In the genomic region with DNA sequence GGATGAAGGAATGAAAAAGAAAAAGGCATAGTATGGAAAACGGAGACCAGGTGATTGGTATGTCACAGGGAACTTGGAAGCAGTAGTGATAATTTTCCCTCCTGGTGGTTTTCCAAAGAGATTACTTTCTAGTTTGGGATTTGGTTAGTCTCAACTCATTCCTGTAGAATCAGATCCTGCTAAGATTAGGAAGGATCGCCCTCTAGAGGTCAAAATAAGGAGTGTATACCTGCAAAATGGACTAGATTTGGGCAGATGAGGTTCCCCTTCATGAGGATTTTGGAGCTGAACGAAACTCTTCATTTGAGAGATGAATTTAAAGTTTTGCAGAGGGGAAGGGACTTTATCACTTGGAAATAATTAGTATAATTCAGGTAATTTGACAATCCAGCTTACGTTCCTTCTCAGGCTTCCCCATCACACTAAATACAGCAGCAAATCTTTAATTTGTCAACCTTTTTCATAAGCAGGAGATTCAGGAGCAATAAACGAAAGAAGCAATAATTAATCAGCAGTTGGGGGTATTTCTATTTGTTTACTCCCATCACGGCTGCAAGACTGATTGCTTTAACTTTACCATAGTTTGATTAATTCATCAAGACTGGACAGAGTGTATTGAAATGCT, we compare ENCODE assay signal across 8 cellular contexts.
DNase-seq lines count a peak whose midpoint lies in the region; ATAC-seq and TF ChIP-seq lines count a peak whose summit lies in the region.

No MANE protein-coding gene starts in this region.

- no peaks in the 10 kb centered on the region for H3K79me2 ChIP-seq in osteoblast (ENCODE audit: insufficient read depth, low read length)

- H4K20me1 ChIP-seq in osteoblast (ENCODE audit: insufficient read depth, low read length): no peaks in the 10 kb centered on the region

- no peak overlapping the region for H3K4me3 Mint-ChIP-seq in T-helper 17 cell

- no peak overlapping the region for H3K27ac ChIP-seq in osteoblast (ENCODE audit: low read depth, low read length)

- H3K4me3 ChIP-seq in NB4 (ENCODE audit: low read depth, low read length): no peak overlapping the region
- no peak overlapping the region for H3K4me3 ChIP-seq in fibroblast of the aortic adventitia (ENCODE audit: low read depth, low read length)
- no peak overlapping the region for H3K4me3 ChIP-seq in osteoblast (ENCODE audit: insufficient read depth, low read length)

- peaks cover 2% of the 10 kb centered on the region for H3K27me3 ChIP-seq in osteoblast (ENCODE audit: insufficient read depth, low read length)

- H3K4me1 Mint-ChIP-seq in T-helper 17 cell: peaks cover 12% of the 10 kb centered on the region

- H3K27me3 Mint-ChIP-seq in T-helper 17 cell: peaks cover 10% of the 10 kb centered on the region

- peak; percentile 88 for TF ChIP-seq CTCF in NB4 (IDR thresholded peaks at IDR 0.05; ENCODE audit: low read depth, low read length)
- peak; percentile 76 for TF ChIP-seq CTCF in fibroblast of the aortic adventitia (IDR thresholded peaks at IDR 0.05; ENCODE audit: insufficient read depth, low read length)
- TF ChIP-seq CTCF in osteoblast (IDR thresholded peaks at IDR 0.05; ENCODE audit: extremely low read depth, low read depth, low read length): peak; percentile 80

- no peaks in the 10 kb centered on the region for H3K36me3 ChIP-seq in osteoblast (ENCODE audit: insufficient read depth, low read length)

- no peaks in the 10 kb centered on the region for H3K36me3 Mint-ChIP-seq in T-helper 17 cell (ENCODE audit: low read depth)

- no peak for TF ChIP-seq POLR2A in NB4 (IDR thresholded peaks at IDR 0.05; ENCODE audit: extremely low read depth, insufficient read length)

- peak; percentile 42 for DNase-seq in Daoy (ENCODE audit: low read depth)
- DNase-seq in NB4 (ENCODE audit: low read depth): peak; percentile 66
- no peak for DNase-seq in T-helper 17 cell
- peak; percentile 75 for DNase-seq in fibroblast of the aortic adventitia (ENCODE audit: low read depth)
- peak; percentile 55 for DNase-seq in osteoblast (ENCODE audit: insufficient read length, low spot score, missing footprints)
- DNase-seq in HK-2 (ENCODE audit: unreplicated experiment): no peak
- no peak for DNase-seq in NCI-H187 treated with DMSO at 0.1 percent for 48 hours (lab: John Stamatoyannopoulos, UW)

- H3K4me1 ChIP-seq in osteoblast (ENCODE audit: insufficient read depth, low read length): no peaks in the 10 kb centered on the region

- no peak overlapping the region for H2AFZ ChIP-seq in osteoblast (ENCODE audit: low read length)

- H3K4me2 ChIP-seq in osteoblast (ENCODE audit: insufficient read depth, low read length): no peak overlapping the region

- peak; percentile 62 for ATAC-seq in GM21528 (IDR thresholded peaks at IDR 0.05; ENCODE audit: low FRiP score, unreplicated experiment)
- peak; percentile 64 for ATAC-seq in T-helper 17 cell

- H3K9me3 ChIP-seq in T-helper 17 cell (ENCODE audit: control insufficient read depth, low read length, poor library complexity, severe bottlenecking): no peaks in the 10 kb centered on the region
- H3K9me3 ChIP-seq in osteoblast (ENCODE audit: low read depth, low read length): no peaks in the 10 kb centered on the region

- no peak overlapping the region for H3K27ac Mint-ChIP-seq in T-helper 17 cell

Comparison
In these comparisons a context has a peak if more than half of its experiments do, and no peak if none do; other contexts are left out.
1. DNase-seq: peak in Daoy (single experiment), NB4 (single experiment), fibroblast of the aortic adventitia (single experiment) and osteoblast (single experiment); none in T-helper 17 cell (0 of 3), HK-2 (single experiment) and NCI-H187 treated with DMSO at 0.1 percent for 48 hours (single experiment).
2. Peak in every context shown above with its lines, with median percentiles within 50 percentile points of each other: CTCF ChIP-seq.